8 cellular contexts compared by ENCODE assay signal in genomic region chr1:85047472-85048295, GRCh38. TPM values are rescaled to one million over a fixed set of nuclear protein-coding genes. Genes with fewer than 3 reads are reported as not detected.
DNase-seq lines count a peak whose midpoint lies in the region; ATAC-seq and TF ChIP-seq lines count a peak whose summit lies in the region.

No MANE protein-coding gene starts in this region.

- H3K9ac ChIP-seq in HUES48 (ENCODE audit: low read depth, low read length): peak overlapping the region; percentile 23; the same call in 1 of the 2 replicates
- peak overlapping the region in 2 of 5 donors; percentile 24 to 52 for H3K9ac ChIP-seq in subcutaneous abdominal adipose tissue (ENCODE audit: low read length in 5 of 5)

- no peak for TF ChIP-seq CTCF in adrenal gland (IDR thresholded peaks at IDR 0.05)

- peak; percentile 52 for ATAC-seq in GM21526 (IDR thresholded peaks at IDR 0.05; ENCODE audit: low FRiP score, unreplicated experiment)

- H3K27me3 ChIP-seq in HUES48 (ENCODE audit: control insufficient read depth, insufficient read depth, low read length) (peaks cover 61% of the 10 kb centered on the region), adrenal gland (peaks cover 16% of the 10 kb centered on the region), subcutaneous abdominal adipose tissue (ENCODE audit: control insufficient read depth in 5 of 5, insufficient read depth in 4 of 5, low read length in 5 of 5) (peaks cover 3 to 21% (median 7%) of the 10 kb centered on the region in 5 donors)

- H3K9me3 ChIP-seq in HUES48 (ENCODE audit: control insufficient read depth, insufficient read depth, low read length) (no peaks in the 10 kb centered on the region), adrenal gland (replicated peaks in 1 of 3) (no peaks in the 10 kb centered on the region), subcutaneous abdominal adipose tissue (ENCODE audit: control insufficient read depth in 5 of 5, low read length in 5 of 5) (no peaks in the 10 kb centered on the region)

- TF ChIP-seq POLR2A in adrenal gland (IDR thresholded peaks at IDR 0.05): no peak

- intact Hi-C loops in adrenal gland (cut with DNase I): no loop called here

- WGBS in adrenal gland, 4 donors: 2 to 9% (median 6%) methylated on average over 13 to 55 of the region's 55 CpGs

- H3K27ac ChIP-seq in HUES48 (ENCODE audit: low read depth, low read length) (no peak overlapping the region), adrenal gland (peak overlapping the region in 3 of 5 donors; percentile 24 to 68 (median 66)), subcutaneous abdominal adipose tissue (ENCODE audit: low read depth, low read length) (no peak overlapping the region)

- H3K4me3 ChIP-seq in HUES48 (ENCODE audit: low read depth, low read length) (peak overlapping the region; percentile 70), adrenal gland (peak overlapping the region in 2 of 4 donors; percentile 38 to 62), subcutaneous abdominal adipose tissue (ENCODE audit: low read depth in 1 of 5, low read length in 5 of 5) (peak overlapping the region; percentile 55 to 68 (median 64))

- no peaks in the 10 kb centered on the region for H3K36me3 ChIP-seq in HUES48 (ENCODE audit: control insufficient read depth, insufficient read depth, low read length)
- H3K36me3 ChIP-seq in adrenal gland (replicated peaks in 1 of 2): no peaks in the 10 kb centered on the region
- no peaks in the 10 kb centered on the region for H3K36me3 ChIP-seq in subcutaneous abdominal adipose tissue (ENCODE audit: control insufficient read depth in 5 of 5, insufficient read depth in 5 of 5, low read length in 5 of 5)

- peaks cover 19% of the 10 kb centered on the region for H3K4me1 ChIP-seq in HUES48 (ENCODE audit: control insufficient read depth, insufficient read depth, low read length)
- H3K4me1 ChIP-seq in adrenal gland (replicated peaks in 1 of 2): peaks cover 0 to 8% of the 10 kb centered on the region in 2 donors
- peaks cover 0 to 16% (median 13%) of the 10 kb centered on the region in 5 donors for H3K4me1 ChIP-seq in subcutaneous abdominal adipose tissue (ENCODE audit: control insufficient read depth in 5 of 5, insufficient read depth in 5 of 5, low read length in 5 of 5)

- DNase-seq in DMS79 treated with DMSO at 0.1 percent for 48 hours (lab: John Stamatoyannopoulos, UW) (peak; percentile 48), DMS79 (lab: John Stamatoyannopoulos, UW) (no peak), adrenal gland (peak in 5 of 7 donors; percentile 16 to 29 (median 28)), kidney tubule cell (ENCODE audit: low spot score) (peak; percentile 13), inferior parietal cortex (ENCODE audit: extremely low spot score) (no peak)

RNA-seq across cellular contexts. Expression of gene MCOLN3, which starts 0.6 kb away (rescaled TPM):
- total RNA-seq in adrenal gland: 100 to 1,000 TPM in 1 of 8 donors, 10 to 100 TPM in 7; 12.6 to 183 (median 56.6) TPM
- 100 to 1,000 TPM in 2 of 3 donors, 10 to 100 TPM in 1; 11.3 to 144 (median 140) TPM for polyA plus RNA-seq in adrenal gland

RNA-seq across cellular contexts. Expression of gene MCOLN2, which starts 50.8 kb away (rescaled TPM):
- 10 to 100 TPM in 6 of 8 donors, 1 to 10 TPM in 2; 8.2 to 40.1 (median 14.8) TPM for total RNA-seq in adrenal gland
- 10 to 100 TPM in 2 of 3 donors, 1 to 10 TPM in 1; 2.2 to 27.4 (median 19.4) TPM for polyA plus RNA-seq in adrenal gland

Comparison
In these comparisons a context has a peak if more than half of its experiments do, and no peak if none do; other contexts are left out.
1. DNase-seq: peak in DMS79 treated with DMSO at 0.1 percent for 48 hours (single experiment), adrenal gland (5 of 7) and kidney tubule cell (single experiment); none in DMS79 (single experiment) and inferior parietal cortex (single experiment).
2. H3K27ac ChIP-seq: peak in adrenal gland (3 of 5); none in HUES48 (single experiment) and subcutaneous abdominal adipose tissue (single experiment).